Comparison of ENCODE assay signal across 14 cellular contexts in the genomic region with DNA sequence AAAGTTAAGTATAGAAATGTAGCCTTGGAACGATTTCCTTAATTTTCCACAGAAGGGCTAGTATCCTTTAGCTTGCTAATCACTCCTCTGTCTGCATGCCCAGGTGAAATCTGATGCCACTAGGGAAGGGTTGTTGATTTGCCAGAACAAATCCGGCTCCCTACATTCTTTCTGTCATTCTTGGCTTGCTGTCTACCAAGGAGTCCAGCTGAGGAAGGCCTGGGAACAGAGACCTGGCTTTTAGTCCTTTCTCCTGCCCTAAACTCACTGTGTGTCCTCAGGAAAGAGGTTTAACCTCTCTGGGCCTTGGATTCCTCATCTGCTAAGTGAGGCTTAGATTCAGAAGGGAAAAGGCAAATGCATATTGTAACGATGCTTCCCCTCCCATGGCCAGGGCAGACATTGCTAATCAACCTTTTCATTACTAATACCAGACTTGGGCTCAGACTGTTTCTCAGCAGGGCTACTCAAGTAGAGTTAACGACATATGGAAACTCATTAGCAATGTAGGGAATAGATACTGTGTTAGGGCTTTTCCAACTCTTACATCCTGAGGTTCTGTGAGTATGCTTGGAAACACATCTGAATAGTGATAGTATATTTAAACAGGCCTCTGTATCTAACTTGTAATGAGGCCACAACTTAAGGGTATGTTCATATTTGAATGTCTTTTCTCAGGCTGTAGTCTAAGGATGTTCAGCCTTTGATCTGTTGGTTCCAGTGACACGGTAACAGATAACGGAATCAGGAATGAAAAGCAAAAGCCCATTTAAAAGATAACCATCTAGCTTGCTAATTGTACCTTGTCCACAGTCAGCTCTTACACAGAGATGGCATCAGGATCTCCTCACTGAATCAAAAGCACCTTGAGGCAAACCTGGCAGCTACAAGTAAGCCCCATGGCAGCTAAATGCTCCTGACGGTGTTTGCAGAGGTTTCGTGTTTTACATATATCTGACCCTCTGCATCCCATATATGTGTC. TPM values are rescaled to one million over a fixed set of nuclear protein-coding genes. Genes with fewer than 3 reads are reported as not detected.
DNase-seq lines count a peak whose midpoint lies in the region; ATAC-seq and TF ChIP-seq lines count a peak whose summit lies in the region.
"Had no signal": no experiment of that assay in that cellular context is flagged by ENCODE, and none has a peak within 500 bp of the region (broad histone marks: within the 10 kb centered on the region; RNA-seq: fewer than 3 reads in every experiment).

No MANE protein-coding gene starts in this region.

- POLR2A ChIA-PET in WTC11 (lab: Charles Lee) (no interaction called here), OCI-LY7 (lab: Charles Lee) (interaction anchor here (0.7 to 1.0 kb wide), 2 partner anchors 12 to 261 kb away, joined by 3 read pairs; no protein-coding TSS in a partner anchor)

- no peaks in the 10 kb centered on the region for H3K9me3 ChIP-seq in OCI-LY7 (ENCODE audit: low read length)
- H3K9me3 ChIP-seq: heart left ventricle had no signal

- TF ChIP-seq CTCF in WTC11 (IDR thresholded peaks at IDR 0.05) (no peak), OCI-LY7 (conservative IDR thresholded peaks at IDR 0.05; ENCODE audit: low read length) (no peak)

- H3K36me3 Mint-ChIP-seq in WTC11: 0 out of 2 replicates have a peak, but pooled peaks cover 2% of the 10 kb centered on the region
- peaks cover 36% of the 10 kb centered on the region for H3K36me3 Mint-ChIP-seq in stimulated activated effector memory CD8-positive, alpha-beta T cell treated with anti-CD3 and anti-CD28 coated beads, Interleukin-12 subunit alpha, Interleukin-12 subunit beta, amount 100 ng/mL, for 72 hours

- H3K4me2 ChIP-seq in OCI-LY7 (ENCODE audit: low read length): no peak overlapping the region

- H2AFZ ChIP-seq in OCI-LY7 (ENCODE audit: low read length): no peak overlapping the region

- BruUV-seq in OCI-LY7 (replicated peaks; lab: Mats Ljungman, UMichigan): no TSS peak

- DNase-seq in DMS79 treated with DMSO at 0.1 percent for 48 hours (lab: John Stamatoyannopoulos, UW) (peak; percentile 2), DMS79 (lab: John Stamatoyannopoulos, UW) (no peak), WTC11 (ENCODE audit: low spot score) (no peak), iPS DF 19.7 (ENCODE audit: low read depth, low spot score) (peak; percentile 80), OCI-LY7 (ENCODE audit: low spot score) (no peak)
- DNase-seq in stimulated activated effector memory CD8-positive, alpha-beta T cell treated with anti-CD3 and anti-CD28 coated beads, Interleukin-12 subunit alpha, Interleukin-12 subunit beta, amount 100 ng/mL, for 72 hours (ENCODE audit: low spot score in 2 of 2): no peak
- DNase-seq: activated T-cell treated with anti-CD3 and anti-CD28 coated beads, Interleukin-2, amount 50 U/mL, for 24 hours; cerebellar nuclear complex; heart left ventricle; MV-4-11; stimulated activated naive CD8-positive, alpha-beta T cell treated with anti-CD3 and anti-CD28 coated beads, Interleukin-15, Interleukin-2, amounts not matched to agents 100 U/mL and 50 U/mL, for 24 hours had no signal

- no peaks in the 10 kb centered on the region for H3K9me3 Mint-ChIP-seq in WTC11
- H3K9me3 Mint-ChIP-seq in stimulated activated effector memory CD8-positive, alpha-beta T cell treated with anti-CD3 and anti-CD28 coated beads, Interleukin-12 subunit alpha, Interleukin-12 subunit beta, amount 100 ng/mL, for 72 hours: no peaks in the 10 kb centered on the region
- H3K9me3 Mint-ChIP-seq: activated T-cell treated with anti-CD3 and anti-CD28 coated beads, Interleukin-2, amount 50 U/mL, for 24 hours; natural killer cell treated with Interleukin-12 subunit alpha and Interleukin-12 subunit beta and Interleukin-15 and Interleukin-18, amount 100 ng/mL, for 72 hours had no signal

- peak; percentile 63 for ATAC-seq in WTC11
- ATAC-seq in stimulated activated effector memory CD8-positive, alpha-beta T cell treated with anti-CD3 and anti-CD28 coated beads, Interleukin-12 subunit alpha, Interleukin-12 subunit beta, amount 100 ng/mL, for 72 hours: no peak
- ATAC-seq in GM18511 (IDR thresholded peaks at IDR 0.05; ENCODE audit: unreplicated experiment): no peak
- no peak for ATAC-seq in HG03442 (IDR thresholded peaks at IDR 0.05; ENCODE audit: unreplicated experiment)
- ATAC-seq: heart left ventricle; natural killer cell treated with Interleukin-12 subunit alpha and Interleukin-12 subunit beta and Interleukin-15 and Interleukin-18, amount 100 ng/mL, for 72 hours; stimulated activated naive CD8-positive, alpha-beta T cell treated with anti-CD3 and anti-CD28 coated beads, Interleukin-15, Interleukin-2, amounts not matched to agents 100 U/mL and 50 U/mL, for 24 hours had no signal

- peaks cover 17% of the 10 kb centered on the region for H3K27me3 Mint-ChIP-seq in WTC11 (ENCODE audit: low read depth)
- H3K27me3 Mint-ChIP-seq: activated T-cell treated with anti-CD3 and anti-CD28 coated beads, Interleukin-2, amount 50 U/mL, for 24 hours; natural killer cell treated with Interleukin-12 subunit alpha and Interleukin-12 subunit beta and Interleukin-15 and Interleukin-18, amount 100 ng/mL, for 72 hours had no signal

- no peaks in the 10 kb centered on the region for H3K36me3 ChIP-seq in OCI-LY7 (ENCODE audit: insufficient read depth, low read length)

- no peak overlapping the region for H3K4me3 ChIP-seq in OCI-LY7 (ENCODE audit: low read depth, low read length, poor library complexity, severe bottlenecking)
- H3K4me3 ChIP-seq: heart left ventricle had no signal

- H3K79me2 ChIP-seq in OCI-LY7 (ENCODE audit: insufficient read depth, low read depth, low read length): no peaks in the 10 kb centered on the region

- no peak overlapping the region for H3K27ac ChIP-seq in OCI-LY7 (ENCODE audit: low read depth, low read length, poor library complexity, severe bottlenecking)

- peaks cover 16% of the 10 kb centered on the region for H3K4me1 ChIP-seq in OCI-LY7 (ENCODE audit: insufficient read depth, low read length, poor library complexity, severe bottlenecking)

- CTCF ChIA-PET in WTC11 (lab: Charles Lee): interaction anchor here (0.5 to 2.5 kb wide), 6 partner anchors 14 to 415 kb away, joined by 3 to 19 read pairs (median 5); no protein-coding TSS in a partner anchor
- CTCF ChIA-PET in OCI-LY7 (lab: Charles Lee; ENCODE audit: unreplicated experiment): interaction anchor here (0.8 kb wide), 1 partner anchor 9 kb away, joined by 3 read pairs; no protein-coding TSS in a partner anchor

- peak overlapping the region; percentile 24 for H3K4me3 Mint-ChIP-seq in WTC11
- H3K4me3 Mint-ChIP-seq in stimulated activated effector memory CD8-positive, alpha-beta T cell treated with anti-CD3 and anti-CD28 coated beads, Interleukin-12 subunit alpha, Interleukin-12 subunit beta, amount 100 ng/mL, for 72 hours: no peak overlapping the region
- H3K4me3 Mint-ChIP-seq: activated T-cell treated with anti-CD3 and anti-CD28 coated beads, Interleukin-2, amount 50 U/mL, for 24 hours; natural killer cell treated with Interleukin-12 subunit alpha and Interleukin-12 subunit beta and Interleukin-15 and Interleukin-18, amount 100 ng/mL, for 72 hours had no signal

- H3K27ac Mint-ChIP-seq in WTC11: peak overlapping the region; percentile 84
- H3K27ac Mint-ChIP-seq in stimulated activated effector memory CD8-positive, alpha-beta T cell treated with anti-CD3 and anti-CD28 coated beads, Interleukin-12 subunit alpha, Interleukin-12 subunit beta, amount 100 ng/mL, for 72 hours: peak overlapping the region; percentile 86
- H3K27ac Mint-ChIP-seq: activated T-cell treated with anti-CD3 and anti-CD28 coated beads, Interleukin-2, amount 50 U/mL, for 24 hours; natural killer cell treated with Interleukin-12 subunit alpha and Interleukin-12 subunit beta and Interleukin-15 and Interleukin-18, amount 100 ng/mL, for 72 hours had no signal

- no peaks in the 10 kb centered on the region for H3K9me2 ChIP-seq in OCI-LY7 (ENCODE audit: insufficient read depth, low read length)

- H3K4me1 Mint-ChIP-seq in WTC11: peaks cover 75% of the 10 kb centered on the region
- peaks cover 64% of the 10 kb centered on the region for H3K4me1 Mint-ChIP-seq in stimulated activated effector memory CD8-positive, alpha-beta T cell treated with anti-CD3 and anti-CD28 coated beads, Interleukin-12 subunit alpha, Interleukin-12 subunit beta, amount 100 ng/mL, for 72 hours

- H4K20me1 ChIP-seq in OCI-LY7 (ENCODE audit: insufficient read depth, low read length): 0 out of 2 replicates have a peak, but pooled peaks cover 8% of the 10 kb centered on the region

- intact Hi-C loops in OCI-LY7 (cut with micrococcal nuclease; ENCODE audit: unreplicated experiment): loop anchor here (5.0 kb wide), 1 partner anchor 213 kb away; no protein-coding TSS in a partner anchor

TF ChIP-seq in WTC11, 78 proteins besides CTCF, POLR2A, EP300 and RAD21:
- TF ChIP-seq GABPB1 (CRISPR knock-in tag; IDR thresholded peaks at IDR 0.05) (no peak), ZNF138 (CRISPR knock-in tag; conservative IDR thresholded peaks at IDR 0.05) (no peak), GTF2I (CRISPR knock-in tag; conservative IDR thresholded peaks at IDR 0.05) (peak; percentile 51; the same call in 1 of the 2 replicates), TEAD1 (CRISPR knock-in tag; IDR thresholded peaks at IDR 0.05) (0 out of 2 replicates have a peak, but pooled peaks have one; percentile 27), ZNF671 (CRISPR knock-in tag; IDR thresholded peaks at IDR 0.05) (peak; percentile 44; the same call in 1 of the 2 replicates)

RNA-seq across cellular contexts. Expression of a gene that starts 4.1 kb away (rescaled TPM):
- total RNA-seq in WTC11 (2021) (15.9 to 22.9 TPM (median 17.5 TPM) in 3 replicates), OCI-LY7 (2022) (16.3 and 20.6 TPM in 2 replicates)
- 6.6 and 7.3 TPM in 2 replicates for total RNA-seq in OCI-LY7 (2014; rRNA removed; shearing (Covaris generic))

Comparison
In these comparisons a context has a peak if more than half of its experiments do, and no peak if none do; other contexts are left out.
1. DNase-seq: peak in DMS79 treated with DMSO at 0.1 percent for 48 hours (single experiment) and iPS DF 19.7 (single experiment); none in DMS79 (single experiment), WTC11 (single experiment), stimulated activated effector memory CD8-positive, alpha-beta T cell treated with anti-CD3 and anti-CD28 coated beads, Interleukin-12 subunit alpha, Interleukin-12 subunit beta, amount 100 ng/mL, for 72 hours (0 of 2) and OCI-LY7 (single experiment).